ENCODE assay signal across 15 cellular contexts in genomic region chr11:71425851-71426250, GRCh38. TPM values are rescaled to one million over a fixed set of nuclear protein-coding genes. Genes with fewer than 3 reads are reported as not detected.
DNase-seq lines count a peak whose midpoint lies in the region; ATAC-seq and TF ChIP-seq lines count a peak whose summit lies in the region.
"Had no signal": no experiment of that assay in that cellular context is flagged by ENCODE, and none has a peak within 500 bp of the region (broad histone marks: within the 10 kb centered on the region; RNA-seq: fewer than 3 reads in every experiment).

No MANE protein-coding gene starts in this region.

- intact Hi-C loops in activated CD4-positive, alpha-beta memory T cell treated with anti-CD3 and anti-CD28 coated beads for 36 hours (cut with micrococcal nuclease), result no loop called here
- intact Hi-C loops in A673 (cut with micrococcal nuclease; ENCODE audit: unreplicated experiment), result no loop called here

- H3K36me3 Mint-ChIP-seq in activated CD4-positive, alpha-beta memory T cell treated with anti-CD3 and anti-CD28 coated beads for 36 hours, result no peaks in the 10 kb centered on the region
- no peaks in the 10 kb centered on the region for H3K36me3 Mint-ChIP-seq in activated CD4-positive, alpha-beta memory T cell treated with anti-CD3 and anti-CD28 coated beads, Interleukin-2, amount 10 ng/mL, durations not matched to agents 7 days and 5 days (ENCODE audit: low read depth)
- H3K36me3 Mint-ChIP-seq in activated T-helper 17 cell treated with anti-CD3 and anti-CD28 coated beads, Interleukin-2, amount 50 U/mL, for 72 hours (ENCODE audit: low read depth), result no peaks in the 10 kb centered on the region
- H3K36me3 Mint-ChIP-seq: activated naive CD4-positive, alpha-beta T cell treated with anti-CD3 and anti-CD28 coated beads, Interleukin-2, amount 50 U/mL, for 24 hours had no signal

- H3K4me3 Mint-ChIP-seq in activated CD4-positive, alpha-beta memory T cell treated with anti-CD3 and anti-CD28 coated beads for 36 hours, result no peak overlapping the region
- H3K4me3 Mint-ChIP-seq in activated CD4-positive, alpha-beta memory T cell treated with anti-CD3 and anti-CD28 coated beads, Interleukin-2, amount 10 ng/mL, durations not matched to agents 7 days and 5 days, result no peak overlapping the region
- H3K4me3 Mint-ChIP-seq in activated T-helper 17 cell treated with anti-CD3 and anti-CD28 coated beads, Interleukin-2, amount 50 U/mL, for 72 hours, result no peak overlapping the region
- H3K4me3 Mint-ChIP-seq: activated naive CD4-positive, alpha-beta T cell treated with anti-CD3 and anti-CD28 coated beads, Interleukin-2, amount 50 U/mL, for 24 hours had no signal

- DNase-seq in activated CD4-positive, alpha-beta memory T cell treated with anti-CD3 and anti-CD28 coated beads for 36 hours, result peak; percentile 12
- no peak for DNase-seq in activated CD4-positive, alpha-beta memory T cell treated with anti-CD3 and anti-CD28 coated beads, Interleukin-2, amount 10 ng/mL, durations not matched to agents 7 days and 5 days
- DNase-seq in LNCaP clone FGC (ENCODE audit: low read depth) (peak; percentile 31), omental fat pad (ENCODE audit: low spot score) (no peak), A673 (ENCODE audit: low spot score) (no peak)
- DNase-seq: AML-193, left ventricle myocardium inferior, naive B cell, NCI-H2107 had no signal

- H3K4me1 Mint-ChIP-seq in activated CD4-positive, alpha-beta memory T cell treated with anti-CD3 and anti-CD28 coated beads for 36 hours (ENCODE audit: low read depth), result peaks cover 2% of the 10 kb centered on the region
- peaks cover 3% of the 10 kb centered on the region for H3K4me1 Mint-ChIP-seq in activated CD4-positive, alpha-beta memory T cell treated with anti-CD3 and anti-CD28 coated beads, Interleukin-2, amount 10 ng/mL, durations not matched to agents 7 days and 5 days
- no peaks in the 10 kb centered on the region for H3K4me1 Mint-ChIP-seq in activated T-helper 17 cell treated with anti-CD3 and anti-CD28 coated beads, Interleukin-2, amount 50 U/mL, for 72 hours
- H3K4me1 Mint-ChIP-seq: activated naive CD4-positive, alpha-beta T cell treated with anti-CD3 and anti-CD28 coated beads, Interleukin-2, amount 50 U/mL, for 24 hours had no signal

- H3K4me1 ChIP-seq in A673 (ENCODE audit: insufficient read depth, low read length, poor library complexity, severe bottlenecking), result no peaks in the 10 kb centered on the region
- H3K4me1 ChIP-seq: HAP-1 had no signal

- BruUV-seq in A673 (replicated peaks; lab: Mats Ljungman, UMichigan), result no TSS peak

- H3K27me3 Mint-ChIP-seq in activated CD4-positive, alpha-beta memory T cell treated with anti-CD3 and anti-CD28 coated beads for 36 hours, result no peaks in the 10 kb centered on the region
- H3K27me3 Mint-ChIP-seq in activated CD4-positive, alpha-beta memory T cell treated with anti-CD3 and anti-CD28 coated beads, Interleukin-2, amount 10 ng/mL, durations not matched to agents 7 days and 5 days, result no peaks in the 10 kb centered on the region
- peaks cover 3% of the 10 kb centered on the region for H3K27me3 Mint-ChIP-seq in activated T-helper 17 cell treated with anti-CD3 and anti-CD28 coated beads, Interleukin-2, amount 50 U/mL, for 72 hours
- H3K27me3 Mint-ChIP-seq: activated naive CD4-positive, alpha-beta T cell treated with anti-CD3 and anti-CD28 coated beads, Interleukin-2, amount 50 U/mL, for 24 hours had no signal

- no peak overlapping the region for H3K27ac ChIP-seq in A673 (ENCODE audit: low read depth, low read length, poor library complexity, severe bottlenecking)
- H3K27ac ChIP-seq: left ventricle myocardium inferior had no signal

- peak; percentile 37 for ATAC-seq in activated T-helper 17 cell treated with anti-CD3 and anti-CD28 coated beads, Interleukin-2, amount 50 U/mL, for 72 hours (replicated peaks)
- ATAC-seq in omental fat pad (ENCODE audit: low FRiP score) (peak; percentile 57), HG02981 (IDR thresholded peaks at IDR 0.05; ENCODE audit: unreplicated experiment) (no peak), GM19351 (IDR thresholded peaks at IDR 0.05; ENCODE audit: unreplicated experiment) (no peak)

- H3K36me3 ChIP-seq in A673 (ENCODE audit: insufficient read depth, low read length, poor library complexity, severe bottlenecking), result no peaks in the 10 kb centered on the region
- H3K36me3 ChIP-seq: HAP-1, left ventricle myocardium inferior had no signal

- H3K9me3 Mint-ChIP-seq in activated CD4-positive, alpha-beta memory T cell treated with anti-CD3 and anti-CD28 coated beads for 36 hours, result no peaks in the 10 kb centered on the region
- no peaks in the 10 kb centered on the region for H3K9me3 Mint-ChIP-seq in activated CD4-positive, alpha-beta memory T cell treated with anti-CD3 and anti-CD28 coated beads, Interleukin-2, amount 10 ng/mL, durations not matched to agents 7 days and 5 days
- no peaks in the 10 kb centered on the region for H3K9me3 Mint-ChIP-seq in activated T-helper 17 cell treated with anti-CD3 and anti-CD28 coated beads, Interleukin-2, amount 50 U/mL, for 72 hours
- H3K9me3 Mint-ChIP-seq: activated naive CD4-positive, alpha-beta T cell treated with anti-CD3 and anti-CD28 coated beads, Interleukin-2, amount 50 U/mL, for 24 hours had no signal

- no peaks in the 10 kb centered on the region for H3K9me3 ChIP-seq in A673 (ENCODE audit: low read depth, low read length, poor library complexity, severe bottlenecking)
- H3K9me3 ChIP-seq: HAP-1, left ventricle myocardium inferior had no signal

- no peaks in the 10 kb centered on the region for H3K27me3 ChIP-seq in A673 (replicated peaks; ENCODE audit: insufficient read depth, low read depth, low read length, poor library complexity)

- CTCF ChIA-PET in activated CD4-positive, alpha-beta memory T cell treated with anti-CD3 and anti-CD28 coated beads for 36 hours (lab: Charles Lee), result no interaction called here
- CTCF ChIA-PET in activated CD4-positive, alpha-beta memory T cell treated with anti-CD3 and anti-CD28 coated beads, Interleukin-2, amount 10 ng/mL, durations not matched to agents 7 days and 5 days (lab: Charles Lee), result interaction anchor here (1.1 kb wide), 1 partner anchor 20 kb away, joined by 6 read pairs; no protein-coding TSS in a partner anchor
- CTCF ChIA-PET in A673 (lab: Charles Lee), result no interaction called here

- H3K4me3 ChIP-seq in LNCaP clone FGC (ENCODE audit: low read depth, low read length) (no peak overlapping the region), A673 (ENCODE audit: low read depth, low read length, poor library complexity, severe bottlenecking) (no peak overlapping the region)
- H3K4me3 ChIP-seq: HAP-1, left ventricle myocardium inferior had no signal

- no peak overlapping the region for H3K27ac Mint-ChIP-seq in activated CD4-positive, alpha-beta memory T cell treated with anti-CD3 and anti-CD28 coated beads for 36 hours
- H3K27ac Mint-ChIP-seq in activated CD4-positive, alpha-beta memory T cell treated with anti-CD3 and anti-CD28 coated beads, Interleukin-2, amount 10 ng/mL, durations not matched to agents 7 days and 5 days, result no peak overlapping the region
- no peak overlapping the region for H3K27ac Mint-ChIP-seq in activated T-helper 17 cell treated with anti-CD3 and anti-CD28 coated beads, Interleukin-2, amount 50 U/mL, for 72 hours
- H3K27ac Mint-ChIP-seq: activated naive CD4-positive, alpha-beta T cell treated with anti-CD3 and anti-CD28 coated beads, Interleukin-2, amount 50 U/mL, for 24 hours; progenitor cell of endocrine pancreas had no signal

- TF ChIP-seq CTCF in LNCaP clone FGC (IDR thresholded peaks at IDR 0.05; ENCODE audit: control insufficient read depth, extremely low read depth, insufficient read depth) (no peak), omental fat pad (IDR thresholded peaks at IDR 0.05) (no peak), A673 (conservative IDR thresholded peaks at IDR 0.05; ENCODE audit: low read depth, low read length) (no peak)

- POLR2A ChIA-PET in activated CD4-positive, alpha-beta memory T cell treated with anti-CD3 and anti-CD28 coated beads for 36 hours (lab: Charles Lee), result no interaction called here
- POLR2A ChIA-PET in activated CD4-positive, alpha-beta memory T cell treated with anti-CD3 and anti-CD28 coated beads, Interleukin-2, amount 10 ng/mL, durations not matched to agents 7 days and 5 days (lab: Charles Lee), result no interaction called here
- POLR2A ChIA-PET in A673 (lab: Charles Lee; ENCODE audit: low non-redundant PET), result no interaction called here

RNA-seq across cellular contexts. Expression of gene DHCR7, which starts 22.3 kb away (rescaled TPM):
- total RNA-seq in activated CD4-positive, alpha-beta memory T cell treated with anti-CD3 and anti-CD28 coated beads for 36 hours, result 10 to 100 TPM; 61.4 to 63.5 TPM
- 10 to 100 TPM; 74.4 to 79.6 TPM for total RNA-seq in activated CD4-positive, alpha-beta memory T cell treated with anti-CD3 and anti-CD28 coated beads, Interleukin-2, amount 10 ng/mL, durations not matched to agents 7 days and 5 days
- 10 to 100 TPM; 38.8 to 67.1 TPM for total RNA-seq in activated T-helper 17 cell treated with anti-CD3 and anti-CD28 coated beads, Interleukin-2, amount 50 U/mL, for 72 hours
- total RNA-seq in omental fat pad (10 to 100 TPM; 12.9 to 76.5 (median 37.4) TPM), A673 (2021) (271 and 286 TPM in 2 replicates)

RNA-seq across cellular contexts. Expression of gene NADSYN1, which starts 27.2 kb away (rescaled TPM):
- total RNA-seq in activated CD4-positive, alpha-beta memory T cell treated with anti-CD3 and anti-CD28 coated beads for 36 hours, result 10 to 100 TPM; 85.0 to 91.9 TPM
- total RNA-seq in activated CD4-positive, alpha-beta memory T cell treated with anti-CD3 and anti-CD28 coated beads, Interleukin-2, amount 10 ng/mL, durations not matched to agents 7 days and 5 days, result 100 to 1,000 TPM; 141 to 142 TPM
- total RNA-seq in activated T-helper 17 cell treated with anti-CD3 and anti-CD28 coated beads, Interleukin-2, amount 50 U/mL, for 72 hours, result 100 to 1,000 TPM; 108 to 152 TPM
- 10 to 100 TPM; 42.9 to 78.2 (median 64.1) TPM for total RNA-seq in omental fat pad
- 35.5 and 46.7 TPM in 2 replicates for total RNA-seq in A673 (2021)

Comparison
In these comparisons a context has a peak if more than half of its experiments do, and no peak if none do; other contexts are left out.
1. DNase-seq: peak in activated CD4-positive, alpha-beta memory T cell treated with anti-CD3 and anti-CD28 coated beads for 36 hours (single experiment) and LNCaP clone FGC (single experiment); none in activated CD4-positive, alpha-beta memory T cell treated with anti-CD3 and anti-CD28 coated beads, Interleukin-2, amount 10 ng/mL, durations not matched to agents 7 days and 5 days (single experiment), omental fat pad (single experiment) and A673 (single experiment).
2. ATAC-seq: peak in activated T-helper 17 cell treated with anti-CD3 and anti-CD28 coated beads, Interleukin-2, amount 50 U/mL, for 72 hours (single experiment) and omental fat pad (single experiment); none in HG02981 (single experiment) and GM19351 (single experiment).